In the genomic region with DNA sequence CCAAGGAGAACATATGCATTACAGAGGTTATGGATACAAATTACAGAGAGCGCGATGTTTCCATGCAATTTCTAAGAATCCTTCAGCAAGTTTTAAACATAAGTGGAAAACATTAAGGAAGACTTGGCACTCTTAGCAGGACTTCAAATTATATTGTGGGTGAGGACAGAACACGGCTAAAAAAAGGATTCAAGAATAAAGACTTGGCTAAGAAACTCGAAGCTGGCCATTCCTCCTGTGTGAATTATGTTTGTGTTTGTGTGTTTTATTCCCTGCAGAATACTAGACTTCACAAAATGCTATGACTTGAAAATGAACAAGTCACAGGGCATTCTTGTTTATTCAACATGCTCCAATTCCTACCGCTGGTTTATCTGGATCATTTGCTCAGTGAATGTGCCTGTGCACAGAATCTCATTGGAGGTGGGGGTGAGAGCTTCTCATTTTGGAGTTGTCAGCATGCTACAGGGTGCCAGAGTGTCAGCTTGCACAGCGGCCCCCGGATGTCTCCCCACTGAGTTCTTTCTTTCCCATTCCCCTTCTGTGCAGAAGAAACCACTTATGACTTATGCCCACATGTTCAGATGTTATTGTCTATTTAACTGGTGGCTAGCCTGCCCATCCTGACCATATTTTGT, we compare ENCODE assay signal across 21 cellular contexts.
DNase-seq lines count a peak whose midpoint lies in the region; ATAC-seq, FAIRE-seq and TF ChIP-seq lines count a peak whose summit lies in the region.
"Had no signal": no experiment of that assay in that cellular context is flagged by ENCODE, and none has a peak within 500 bp of the region (broad histone marks: within the 10 kb centered on the region; RNA-seq: fewer than 3 reads in every experiment).

No MANE protein-coding gene starts in this region.

- H3K27ac Mint-ChIP-seq in CD8-positive, alpha-beta T cell, result no peak overlapping the region
- H3K27ac Mint-ChIP-seq: activated CD4-positive, alpha-beta memory T cell treated with anti-CD3 and anti-CD28 coated beads for 36 hours; WTC11 had no signal

- H3K4me3 Mint-ChIP-seq in CD8-positive, alpha-beta T cell, result no peak overlapping the region
- H3K4me3 Mint-ChIP-seq: activated CD4-positive, alpha-beta memory T cell treated with anti-CD3 and anti-CD28 coated beads for 36 hours; WTC11 had no signal

- no peak for FAIRE-seq in GM19239 (lab: Jason Lieb, UNC)
- FAIRE-seq: A549 had no signal

- intact Hi-C loops in left ventricle myocardium superior (cut with micrococcal nuclease), result no loop called here
- intact Hi-C loops in thyroid gland (cut with DNase I), result no loop called here
- intact Hi-C loops in CD8-positive, alpha-beta T cell (cut with DNase I, micrococcal nuclease), result no loop called here

- H3K4me3 ChIP-seq in thoracic aorta (peak overlapping the region; percentile 21), thyroid gland (replicated peaks in 1 of 3) (no peak overlapping the region)
- H3K4me3 ChIP-seq in CD8-positive, alpha-beta T cell (ENCODE audit: low read depth, low read length), result no peak overlapping the region
- H3K4me3 ChIP-seq: A549; BLaER1 treated with 17β-estradiol and CSF1 and Interleukin-3, amounts not matched to agents 10 nM and 100 nM; lung; stomach; upper lobe of left lung had no signal

- H3K4me1 ChIP-seq in thoracic aorta (ENCODE audit: control insufficient read depth in 1 of 2, low read depth in 2 of 2), result peaks cover 6 to 36% of the 10 kb centered on the region in 2 donors
- H3K4me1 ChIP-seq in thyroid gland, result no peaks in the 10 kb centered on the region
- H3K4me1 ChIP-seq in CD8-positive, alpha-beta T cell (ENCODE audit: insufficient read depth, low read length), result no peaks in the 10 kb centered on the region
- H3K4me1 ChIP-seq: A549 had no signal

- H3K36me3 ChIP-seq in thoracic aorta, result no peaks in the 10 kb centered on the region
- H3K36me3 ChIP-seq in thyroid gland, result no peaks in the 10 kb centered on the region
- H3K36me3 ChIP-seq in CD8-positive, alpha-beta T cell (ENCODE audit: insufficient read depth, low read length), result no peaks in the 10 kb centered on the region
- H3K36me3 ChIP-seq: BLaER1 treated with 17β-estradiol and CSF1 and Interleukin-3, amounts not matched to agents 10 nM and 100 nM; stomach; upper lobe of left lung had no signal

- no peaks in the 10 kb centered on the region for H3K36me3 Mint-ChIP-seq in CD8-positive, alpha-beta T cell
- H3K36me3 Mint-ChIP-seq: activated CD4-positive, alpha-beta memory T cell treated with anti-CD3 and anti-CD28 coated beads for 36 hours; WTC11 had no signal

- POLR2A ChIA-PET in CD8-positive, alpha-beta T cell (lab: Charles Lee), result no interaction called here

- TF ChIP-seq CTCF in thoracic aorta (IDR thresholded peaks at IDR 0.05) (no peak), thyroid gland (IDR thresholded peaks at IDR 0.05) (no peak)
- no peak for TF ChIP-seq CTCF in CD8-positive, alpha-beta T cell (IDR thresholded peaks at IDR 0.05)

- 52 to 61% methylated on average over 7 of the region's 7 CpGs for WGBS in thyroid gland, 2 donors

- CTCF ChIA-PET in CD8-positive, alpha-beta T cell (lab: Charles Lee), result no interaction called here

- peak; percentile 64 for DNase-seq in NCI-H2171 treated with DMSO at 0.1 percent for 48 hours (lab: John Stamatoyannopoulos, UW)
- DNase-seq in NCI-H2171 (lab: John Stamatoyannopoulos, UW), result no peak
- DNase-seq in astrocyte of the hippocampus (ENCODE audit: low read depth, low spot score), result peak; percentile 7
- no peak for DNase-seq in left ventricle myocardium superior
- no peak for DNase-seq in thoracic aorta (ENCODE audit: low spot score)
- DNase-seq in thyroid gland, result no peak
- no peak for DNase-seq in CD8-positive, alpha-beta T cell
- DNase-seq in GM19239 (ENCODE audit: insufficient read length, low spot score), result no peak
- DNase-seq: activated CD4-positive, alpha-beta memory T cell treated with anti-CD3 and anti-CD28 coated beads for 36 hours; activated gamma-delta T cell; activated T-cell treated with anti-CD3 and anti-CD28 coated beads for 4 hours; EL; erythroblast; NCI-H1417; NCI-H526 treated with DMSO at 0.1 percent for 48 hours had no signal

- no peaks in the 10 kb centered on the region for H3K9me3 ChIP-seq in thoracic aorta
- H3K9me3 ChIP-seq in thyroid gland, result no peaks in the 10 kb centered on the region
- no peaks in the 10 kb centered on the region for H3K9me3 ChIP-seq in CD8-positive, alpha-beta T cell (ENCODE audit: low read length)
- H3K9me3 ChIP-seq: A549, stomach, upper lobe of left lung had no signal

- TF ChIP-seq POLR2A in thyroid gland (IDR thresholded peaks at IDR 0.05), result no peak

- ATAC-seq in left ventricle myocardium superior (peak; percentile 51), thoracic aorta (ENCODE audit: insufficient number of reproducible peaks, low FRiP score, low read depth) (no peak)
- ATAC-seq in CD8-positive, alpha-beta T cell, result no peak
- ATAC-seq: A549, WTC11 had no signal

- H3K9me3 Mint-ChIP-seq in CD8-positive, alpha-beta T cell, result peaks cover 25% of the 10 kb centered on the region

- no peaks in the 10 kb centered on the region for H3K27me3 ChIP-seq in thoracic aorta (replicated peaks; ENCODE audit: insufficient read depth)
- H3K27me3 ChIP-seq in thyroid gland, result no peaks in the 10 kb centered on the region
- no peaks in the 10 kb centered on the region for H3K27me3 ChIP-seq in CD8-positive, alpha-beta T cell (ENCODE audit: insufficient read depth, low read length)
- H3K27me3 ChIP-seq: BLaER1 treated with 17β-estradiol and CSF1 and Interleukin-3, amounts not matched to agents 10 nM and 100 nM; stomach; upper lobe of left lung had no signal

- H3K27ac ChIP-seq in thoracic aorta (peak overlapping the region; percentile 18 to 35), thyroid gland (no peak overlapping the region)
- H3K27ac ChIP-seq in CD8-positive, alpha-beta T cell (ENCODE audit: low read depth, low read length), result no peak overlapping the region
- H3K27ac ChIP-seq: A549; BLaER1 treated with 17β-estradiol and CSF1 and Interleukin-3, amounts not matched to agents 10 nM and 100 nM; stomach had no signal

- H3K4me1 Mint-ChIP-seq in CD8-positive, alpha-beta T cell (ENCODE audit: low read depth), result no peaks in the 10 kb centered on the region

- no peaks in the 10 kb centered on the region for H3K27me3 Mint-ChIP-seq in CD8-positive, alpha-beta T cell (ENCODE audit: low read depth)
- H3K27me3 Mint-ChIP-seq: activated CD4-positive, alpha-beta memory T cell treated with anti-CD3 and anti-CD28 coated beads for 36 hours had no signal

Comparison
In these comparisons a context has a peak if more than half of its experiments do, and no peak if none do; other contexts are left out.
1. DNase-seq: peak in NCI-H2171 treated with DMSO at 0.1 percent for 48 hours (single experiment) and astrocyte of the hippocampus (single experiment); none in NCI-H2171 (single experiment), left ventricle myocardium superior (single experiment), thoracic aorta (single experiment), thyroid gland (0 of 2), CD8-positive, alpha-beta T cell (0 of 7) and GM19239 (single experiment).
2. H3K27ac ChIP-seq: peak in thoracic aorta (2 of 2); none in thyroid gland (0 of 3) and CD8-positive, alpha-beta T cell (single experiment).